Comparison of ENCODE assay signal across 22 cellular contexts in the genomic region with DNA sequence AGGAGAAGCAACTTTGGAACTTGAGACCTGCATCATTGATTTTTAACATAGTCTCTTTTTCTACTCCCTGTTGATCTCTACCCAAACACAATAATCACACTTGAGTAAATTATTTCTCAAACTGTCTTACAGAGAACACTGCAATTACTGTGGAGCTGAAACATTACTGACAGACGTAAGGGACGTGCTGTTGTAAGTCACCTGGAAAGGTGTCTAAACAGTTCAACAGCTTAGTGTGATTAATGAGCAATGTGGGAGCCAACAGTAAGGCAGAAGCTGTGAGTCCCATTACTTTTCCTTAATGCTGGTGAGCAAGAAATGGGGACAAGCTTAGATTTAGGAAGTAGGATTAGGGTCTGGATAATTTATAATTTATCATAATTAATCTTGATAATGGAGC.
"Had no signal": no experiment of that assay in that cellular context is flagged by ENCODE, and none has a peak within 500 bp of the region (broad histone marks: within the 10 kb centered on the region; RNA-seq: fewer than 3 reads in every experiment).

No MANE protein-coding gene starts in this region.

- H3K27me3 Mint-ChIP-seq: IgD-negative memory B cell, T-helper 17 cell had no signal

- H3K9me3 Mint-ChIP-seq: IgD-negative memory B cell had no signal

- H3K27ac ChIP-seq: HL-60, KMS-11, PC-9, Peyer's patch, SJCRH30 had no signal

- H3K27me3 ChIP-seq: Peyer's patch, SJCRH30 had no signal

- H3K4me1 Mint-ChIP-seq: T-helper 17 cell had no signal

- H3K4me3 ChIP-seq: K562, PC-9, Peyer's patch, SJCRH30 had no signal

- H3K9me3 ChIP-seq: Peyer's patch, SJCRH30 had no signal

- H3K4me3 Mint-ChIP-seq: IgD-negative memory B cell, T-helper 17 cell had no signal

- H3K36me3 ChIP-seq: Peyer's patch, SJCRH30 had no signal

- DNase-seq: Kasumi-1, MM.1S, NCI-H1092 treated with DMSO at 0.1 percent for 48 hours, NCI-H146, NCI-H1694 treated with DMSO at 0.1 percent for 48 hours, NCI-H1930, NCI-H2107, NCI-H345, NCI-H446 treated with DMSO at 0.1 percent for 48 hours, NCI-H524 treated with DMSO at 0.1 percent for 48 hours, NCI-H774, OCI-M1, PC-9, Peyer's patch, SHP77 treated with DMSO at 0.1 percent for 48 hours, SJCRH30, T-helper 1 cell, T-helper 17 cell had no signal

- H3K27ac Mint-ChIP-seq: IgD-negative memory B cell, T-helper 17 cell had no signal
